ENCODE assay signal across 6 cellular contexts in the genomic region with DNA sequence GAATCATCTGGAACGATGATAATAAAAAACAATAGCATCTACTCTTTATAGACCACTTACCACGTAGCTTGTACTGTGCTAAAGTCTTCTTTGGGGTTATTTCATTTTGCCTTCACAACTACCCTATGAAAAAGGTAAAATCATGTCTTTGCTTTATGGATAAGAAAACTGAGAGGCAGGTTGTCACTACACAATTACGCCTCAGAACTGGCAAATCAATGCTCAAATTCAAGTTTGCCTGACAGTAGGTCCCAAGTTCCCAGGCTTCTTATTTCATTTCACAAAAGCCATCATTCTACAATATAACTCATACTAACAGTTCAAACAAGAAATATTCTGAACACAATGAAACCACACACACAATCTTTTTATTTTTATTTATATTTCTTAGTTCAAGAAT.
"Had no signal": no experiment of that assay in that cellular context is flagged by ENCODE, and none has a peak within 500 bp of the region (broad histone marks: within the 10 kb centered on the region; RNA-seq: fewer than 3 reads in every experiment).

No MANE protein-coding gene starts in this region.

- H3K4me3 ChIP-seq: K562 had no signal

- H3K27ac ChIP-seq: HL-60 had no signal

- ATAC-seq: HepG2, K562 had no signal

- DNase-seq: IMR-90, KBM-7, KG1 had no signal
